Comparison of ENCODE assay signal across 32 cellular contexts in the genomic region with DNA sequence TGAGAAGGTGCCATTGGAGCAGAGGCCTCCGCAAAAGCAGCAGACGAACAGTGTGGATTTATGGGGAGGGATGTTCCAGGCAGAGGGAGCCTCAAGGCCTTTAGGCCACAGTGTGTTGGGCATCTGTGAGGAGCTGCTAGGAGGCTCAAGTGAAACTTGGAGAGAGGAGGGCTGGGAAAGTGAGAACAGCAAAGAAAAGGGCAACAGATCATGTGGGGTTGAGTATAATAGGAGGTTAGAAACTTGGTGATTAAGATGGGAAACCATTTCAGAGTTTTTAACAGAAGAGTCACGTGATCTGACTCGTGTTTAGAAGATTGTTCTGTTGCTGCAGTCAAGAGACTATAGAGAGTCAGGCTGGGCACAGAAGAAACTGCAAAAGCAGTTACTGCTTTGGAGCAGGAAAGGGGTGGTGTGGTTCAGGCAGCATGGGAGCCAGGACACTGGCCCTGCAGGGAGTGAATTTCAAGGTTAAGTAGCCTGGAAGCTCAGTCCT.
"Had no signal": no experiment of that assay in that cellular context is flagged by ENCODE, and none has a peak within 500 bp of the region (broad histone marks: within the 10 kb centered on the region; RNA-seq: fewer than 3 reads in every experiment).

No MANE protein-coding gene starts in this region.

- H3K4me2 ChIP-seq: hepatocyte had no signal

- H2AFZ ChIP-seq: hepatocyte had no signal

- ATAC-seq: activated CD4-positive, CD25-positive, alpha-beta regulatory T cell treated with anti-CD3 and anti-CD28 coated beads, Interleukin-2, amount 50 U/mL, for 24 hours; left ventricle myocardium superior; stimulated activated effector memory CD8-positive, alpha-beta T cell treated with anti-CD3 and anti-CD28 coated beads, Interleukin-12 subunit alpha, Interleukin-12 subunit beta, amount 100 ng/mL, for 72 hours had no signal

- H3K4me3 ChIP-seq: esophagus muscularis mucosa, hepatocyte, ovary, prostate gland, sigmoid colon, thoracic aorta had no signal

- H3K4me3 Mint-ChIP-seq: activated CD4-positive, alpha-beta memory T cell treated with anti-CD3 and anti-CD28 coated beads for 36 hours; activated T-helper 1 cell treated with anti-CD3 and anti-CD28 coated beads, Interleukin-12 subunit alpha, Interleukin-12 subunit beta, Interleukin-2, Interleukin-4 antibody, amounts not matched to agents 30 ng/mL and 10 ng/mL and 1 ng/mL, durations not matched to agents 14 hours and 24 hours and 36 hours; nephron; stimulated activated effector memory CD8-positive, alpha-beta T cell treated with anti-CD3 and anti-CD28 coated beads, Interleukin-12 subunit alpha, Interleukin-12 subunit beta, amount 100 ng/mL, for 72 hours; stimulated activated naive CD8-positive, alpha-beta T cell treated with anti-CD3 and anti-CD28 coated beads, Interleukin-15, Interleukin-2, amounts not matched to agents 100 ng/mL and 50 ng/mL, for 24 hours; T-helper 1 cell treated with Interleukin-12 subunit alpha and Interleukin-12 subunit beta and Interleukin-4 antibody, amounts not matched to agents 30 μg/mL and 1 μg/mL, for 36 hours had no signal

- H3K27ac Mint-ChIP-seq: activated CD4-positive, alpha-beta memory T cell treated with anti-CD3 and anti-CD28 coated beads for 36 hours; activated T-helper 1 cell treated with anti-CD3 and anti-CD28 coated beads, Interleukin-12 subunit alpha, Interleukin-12 subunit beta, Interleukin-2, Interleukin-4 antibody, amounts not matched to agents 30 ng/mL and 10 ng/mL and 1 ng/mL, durations not matched to agents 14 hours and 24 hours and 36 hours; nephron; stimulated activated effector memory CD8-positive, alpha-beta T cell treated with anti-CD3 and anti-CD28 coated beads, Interleukin-12 subunit alpha, Interleukin-12 subunit beta, amount 100 ng/mL, for 72 hours; stimulated activated naive CD8-positive, alpha-beta T cell treated with anti-CD3 and anti-CD28 coated beads, Interleukin-15, Interleukin-2, amounts not matched to agents 100 ng/mL and 50 ng/mL, for 24 hours; T-helper 1 cell treated with Interleukin-12 subunit alpha and Interleukin-12 subunit beta and Interleukin-4 antibody, amounts not matched to agents 30 μg/mL and 1 μg/mL, for 36 hours had no signal

- H3K9me3 ChIP-seq: ovary, prostate gland, thoracic aorta had no signal

- H3K36me3 ChIP-seq: esophagus muscularis mucosa, ovary, prostate gland, sigmoid colon, thoracic aorta, WERI-Rb-1 had no signal

- DNase-seq: activated CD4-positive, alpha-beta memory T cell treated with anti-CD3 and anti-CD28 coated beads for 36 hours; activated CD4-positive, alpha-beta T cell treated with anti-CD3 and anti-CD28 coated beads for 48 hours; activated CD8-positive, alpha-beta memory T cell treated with anti-CD3 and anti-CD28 coated beads, Interleukin-2, amount 50 U/mL, for 4 hours; activated gamma-delta T cell treated with Interleukin-2 at 50 U/mL for 16 hours; activated naive CD4-positive, alpha-beta T cell treated with anti-CD3 and anti-CD28 coated beads, Interleukin-2, amount 50 U/mL, for 16 hours; activated T-cell treated with anti-CD3 and anti-CD28 coated beads, Interleukin-2, amount 50 U/mL, for 1 hour; amniotic stem cell; caudate nucleus; cortex of kidney; islet precursor cell; left ventricle myocardium superior; ovary; retina; sigmoid colon; small intestine; stimulated activated CD4-positive, alpha-beta T cell treated with anti-CD3 and anti-CD28 coated beads, Interleukin-4, amount 100 ng/mL, for 24 hours; T-helper 9 cell; trophoblast cell; WERI-Rb-1 had no signal

- H3K27me3 ChIP-seq: esophagus muscularis mucosa, hepatocyte, ovary, sigmoid colon had no signal

- H3K27me3 Mint-ChIP-seq: activated CD4-positive, alpha-beta memory T cell treated with anti-CD3 and anti-CD28 coated beads for 36 hours; stimulated activated naive CD8-positive, alpha-beta T cell treated with anti-CD3 and anti-CD28 coated beads, Interleukin-15, Interleukin-2, amounts not matched to agents 100 ng/mL and 50 ng/mL, for 24 hours had no signal

- H3K27ac ChIP-seq: esophagus muscularis mucosa, hepatocyte, ovary, prostate gland, sigmoid colon, thoracic aorta, WERI-Rb-1 had no signal

- FAIRE-seq: frontal cortex, small intestine, TTC549, urothelium cell line had no signal

- H3K36me3 Mint-ChIP-seq: stimulated activated effector memory CD8-positive, alpha-beta T cell treated with anti-CD3 and anti-CD28 coated beads, Interleukin-12 subunit alpha, Interleukin-12 subunit beta, amount 100 ng/mL, for 72 hours had no signal

- H3K4me1 ChIP-seq: esophagus muscularis mucosa, prostate gland had no signal

- H3K79me2 ChIP-seq: hepatocyte had no signal
